18 cellular contexts compared by ENCODE assay signal in the genomic region with DNA sequence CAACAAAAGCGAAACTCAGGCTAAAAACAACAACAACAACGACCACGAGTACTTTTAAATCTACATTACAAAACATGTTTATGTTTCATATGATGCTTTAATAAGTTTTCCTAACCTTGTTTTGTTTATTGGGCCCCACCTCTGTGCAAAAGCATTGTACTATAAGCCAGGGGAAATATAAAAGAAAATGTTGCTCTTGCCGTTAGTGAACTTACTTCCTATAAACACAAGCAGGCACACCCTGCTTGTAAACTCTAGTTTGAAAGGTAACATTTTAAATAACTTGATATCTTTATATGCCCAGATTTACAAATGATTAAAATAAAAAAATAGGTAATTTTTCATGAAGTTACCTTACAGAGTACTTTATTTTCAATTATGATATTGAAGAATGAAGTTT. TPM values are rescaled to one million over a fixed set of nuclear protein-coding genes. Genes with fewer than 3 reads are reported as not detected.
DNase-seq lines count a peak whose midpoint lies in the region; ATAC-seq and TF ChIP-seq lines count a peak whose summit lies in the region.
"Had no signal": no experiment of that assay in that cellular context is flagged by ENCODE, and none has a peak within 500 bp of the region (broad histone marks: within the 10 kb centered on the region; RNA-seq: fewer than 3 reads in every experiment).

No MANE protein-coding gene starts in this region.

- H3K36me3 ChIP-seq in mucosa of rectum (ENCODE audit: control insufficient read depth in 2 of 2, insufficient read depth in 2 of 2, low read length in 2 of 2), result no peaks in the 10 kb centered on the region
- no peaks in the 10 kb centered on the region for H3K36me3 ChIP-seq in MG63
- H3K36me3 ChIP-seq: cardiac muscle cell, gastrocnemius medialis had no signal

- no peaks in the 10 kb centered on the region for H3K27me3 ChIP-seq in CD4-positive, alpha-beta T cell (ENCODE audit: control insufficient read depth, insufficient read depth, low read length)
- no peaks in the 10 kb centered on the region for H3K27me3 ChIP-seq in mucosa of rectum (ENCODE audit: control insufficient read depth in 2 of 2, insufficient read depth in 2 of 2, low read length in 2 of 2)
- H3K27me3 ChIP-seq in MG63, result no peaks in the 10 kb centered on the region
- H3K27me3 ChIP-seq: cardiac muscle cell, gastrocnemius medialis had no signal

- peaks cover 13 to 17% of the 10 kb centered on the region in 2 donors for H3K4me1 ChIP-seq in mucosa of rectum (ENCODE audit: control insufficient read depth in 2 of 2, insufficient read depth in 2 of 2, low read length in 2 of 2)

- POLR2A ChIA-PET in CD4-positive, alpha-beta T cell (lab: Charles Lee), result interaction anchor here (0.8 to 1.8 kb wide), 3 partner anchors 14 to 80 kb away, joined by 3 to 8 read pairs (median 3); partner anchors contain the start of gene CCDC7
- POLR2A ChIA-PET in activated CD4-positive, alpha-beta memory T cell treated with anti-CD3 and anti-CD28 coated beads for 36 hours (lab: Charles Lee), result interaction anchor here (1.0 to 1.6 kb wide), 2 partner anchors 10 to 121 kb away, joined by 3 to 4 read pairs; no protein-coding TSS in a partner anchor

- H3K4me1 Mint-ChIP-seq in activated CD8-positive, alpha-beta memory T cell treated with anti-CD3 and anti-CD28 coated beads, Interleukin-2, amount 10 ng/mL, durations not matched to agents 7 days and 5 days, result peaks cover 53% of the 10 kb centered on the region
- peaks cover 76% of the 10 kb centered on the region for H3K4me1 Mint-ChIP-seq in CD4-positive, alpha-beta T cell (ENCODE audit: low read depth)
- H3K4me1 Mint-ChIP-seq in activated CD4-positive, alpha-beta memory T cell treated with anti-CD3 and anti-CD28 coated beads for 36 hours (ENCODE audit: low read depth), result peaks cover 68% of the 10 kb centered on the region

- CTCF ChIA-PET in activated CD8-positive, alpha-beta memory T cell treated with anti-CD3 and anti-CD28 coated beads, Interleukin-2, amount 10 ng/mL, durations not matched to agents 7 days and 5 days (lab: Charles Lee), result interaction anchor here (0.7 to 4.3 kb wide), 6 partner anchors 8 to 110 kb away, joined by 3 to 26 read pairs (median 13); no protein-coding TSS in a partner anchor
- CTCF ChIA-PET in CD4-positive, alpha-beta T cell (lab: Charles Lee), result interaction anchor here (1.7 to 2.7 kb wide), 2 partner anchors 20 to 45 kb away, joined by 4 to 12 read pairs; no protein-coding TSS in a partner anchor
- CTCF ChIA-PET in activated CD4-positive, alpha-beta memory T cell treated with anti-CD3 and anti-CD28 coated beads for 36 hours (lab: Charles Lee), result interaction anchor here (1.5 to 5.4 kb wide), 9 partner anchors 8 to 503 kb away, joined by 5 to 35 read pairs (median 14); partner anchors contain the start of genes CCDC7 and EPC1

- intact Hi-C loops in CD4-positive, alpha-beta T cell (cut with DNase I, micrococcal nuclease), result loop anchor here (2.0 to 5.0 kb wide), 2 partner anchors 19 to 309 kb away; partner anchors contain the start of genes EPC1 (in 1 of the 2) and KIF5B (in 1 of the 2)
- intact Hi-C loops in activated CD4-positive, alpha-beta memory T cell treated with anti-CD3 and anti-CD28 coated beads for 36 hours (cut with micrococcal nuclease), result loop anchor here (5.0 kb wide), 1 partner anchor 154 kb away; no protein-coding TSS in a partner anchor

- H3K27ac Mint-ChIP-seq in activated CD8-positive, alpha-beta memory T cell treated with anti-CD3 and anti-CD28 coated beads, Interleukin-2, amount 10 ng/mL, durations not matched to agents 7 days and 5 days, result peak overlapping the region; percentile 73
- H3K27ac Mint-ChIP-seq in CD4-positive, alpha-beta T cell, result peak overlapping the region; percentile 70
- no peak overlapping the region for H3K27ac Mint-ChIP-seq in activated CD4-positive, alpha-beta memory T cell treated with anti-CD3 and anti-CD28 coated beads for 36 hours

- H3K4me3 ChIP-seq in mucosa of rectum (ENCODE audit: low read length in 2 of 2) (peak overlapping the region; percentile 20 to 42), MG63 (no peak overlapping the region)
- H3K4me3 ChIP-seq: cardiac muscle cell, K562 had no signal

- H3K4me3 Mint-ChIP-seq in activated CD8-positive, alpha-beta memory T cell treated with anti-CD3 and anti-CD28 coated beads, Interleukin-2, amount 10 ng/mL, durations not matched to agents 7 days and 5 days, result peak overlapping the region; percentile 69
- peak overlapping the region; percentile 13 for H3K4me3 Mint-ChIP-seq in CD4-positive, alpha-beta T cell
- peak overlapping the region; percentile 34 for H3K4me3 Mint-ChIP-seq in activated CD4-positive, alpha-beta memory T cell treated with anti-CD3 and anti-CD28 coated beads for 36 hours

- peaks cover 5% of the 10 kb centered on the region for H3K36me3 Mint-ChIP-seq in activated CD8-positive, alpha-beta memory T cell treated with anti-CD3 and anti-CD28 coated beads, Interleukin-2, amount 10 ng/mL, durations not matched to agents 7 days and 5 days
- peaks cover 48% of the 10 kb centered on the region for H3K36me3 Mint-ChIP-seq in CD4-positive, alpha-beta T cell (ENCODE audit: low read depth)
- H3K36me3 Mint-ChIP-seq in activated CD4-positive, alpha-beta memory T cell treated with anti-CD3 and anti-CD28 coated beads for 36 hours, result no peaks in the 10 kb centered on the region

- ATAC-seq in activated CD8-positive, alpha-beta memory T cell treated with anti-CD3 and anti-CD28 coated beads, Interleukin-2, amount 10 ng/mL, durations not matched to agents 7 days and 5 days, result no peak
- no peak for ATAC-seq in CD4-positive, alpha-beta T cell (ENCODE audit: poor library complexity)
- no peak for ATAC-seq in HG03139 (IDR thresholded peaks at IDR 0.05; ENCODE audit: unreplicated experiment)
- ATAC-seq: gastrocnemius medialis, K562 had no signal

- no peak overlapping the region for H3K27ac ChIP-seq in CD4-positive, alpha-beta T cell (ENCODE audit: low read depth, low read length)
- peak overlapping the region in 1 of 2 donors; percentile 40 for H3K27ac ChIP-seq in mucosa of rectum (ENCODE audit: low read depth in 2 of 2, low read length in 2 of 2)
- H3K27ac ChIP-seq: cardiac muscle cell, gastrocnemius medialis had no signal

- H3K9me3 ChIP-seq in CD4-positive, alpha-beta T cell (ENCODE audit: control insufficient read depth, low read length), result no peaks in the 10 kb centered on the region
- H3K9me3 ChIP-seq in mucosa of rectum (ENCODE audit: control insufficient read depth in 2 of 2, low read length in 2 of 2) (no peaks in the 10 kb centered on the region), MG63 (no peaks in the 10 kb centered on the region)
- H3K9me3 ChIP-seq: gastrocnemius medialis had no signal

- H3K9me3 Mint-ChIP-seq in activated CD8-positive, alpha-beta memory T cell treated with anti-CD3 and anti-CD28 coated beads, Interleukin-2, amount 10 ng/mL, durations not matched to agents 7 days and 5 days (ENCODE audit: low read depth), result no peaks in the 10 kb centered on the region
- no peaks in the 10 kb centered on the region for H3K9me3 Mint-ChIP-seq in CD4-positive, alpha-beta T cell
- H3K9me3 Mint-ChIP-seq in activated CD4-positive, alpha-beta memory T cell treated with anti-CD3 and anti-CD28 coated beads for 36 hours, result no peaks in the 10 kb centered on the region

- no peak for TF ChIP-seq CTCF in CD4-positive, alpha-beta T cell (IDR thresholded peaks at IDR 0.05)

- no peak for DNase-seq in activated CD8-positive, alpha-beta memory T cell treated with anti-CD3 and anti-CD28 coated beads, Interleukin-2, amount 10 ng/mL, durations not matched to agents 7 days and 5 days
- DNase-seq in activated CD8-positive, alpha-beta memory T cell treated with anti-CD3 and anti-CD28 coated beads for 24 hours, result no peak
- DNase-seq in CD4-positive, alpha-beta T cell, result no peak
- DNase-seq in activated CD4-positive, alpha-beta memory T cell treated with anti-CD3 and anti-CD28 coated beads for 36 hours, result no peak
- no peak for DNase-seq in MG63
- no peak for DNase-seq in cortex of kidney (lab: John Stamatoyannopoulos, UW)
- DNase-seq: amniotic stem cell; DND-41; erythroblast; gastrocnemius medialis; NCI-H187; NCI-H748 treated with DMSO at 0.1 percent for 48 hours; SIG-M5; stimulated activated CD8-positive, alpha-beta memory T cell treated with anti-CD3 and anti-CD28 coated beads, Interleukin-4, amount 100 ng/mL, for 48 hours had no signal

- no peaks in the 10 kb centered on the region for H3K27me3 Mint-ChIP-seq in activated CD8-positive, alpha-beta memory T cell treated with anti-CD3 and anti-CD28 coated beads, Interleukin-2, amount 10 ng/mL, durations not matched to agents 7 days and 5 days
- no peaks in the 10 kb centered on the region for H3K27me3 Mint-ChIP-seq in CD4-positive, alpha-beta T cell
- H3K27me3 Mint-ChIP-seq in activated CD4-positive, alpha-beta memory T cell treated with anti-CD3 and anti-CD28 coated beads for 36 hours, result no peaks in the 10 kb centered on the region

- no peak overlapping the region for H3K9ac ChIP-seq in mucosa of rectum (ENCODE audit: low read depth in 1 of 2, low read length in 2 of 2)

RNA-seq across cellular contexts. Expression of gene EPC1, which starts 19.2 kb away (rescaled TPM):
- total RNA-seq in activated CD8-positive, alpha-beta memory T cell treated with anti-CD3 and anti-CD28 coated beads, Interleukin-2, amount 10 ng/mL, durations not matched to agents 7 days and 5 days, result 10 to 100 TPM; 32.1 to 42.3 TPM
- 100 to 1,000 TPM; 173 to 181 TPM for total RNA-seq in CD4-positive, alpha-beta T cell
- 10 to 100 TPM; 27.1 to 27.3 TPM for total RNA-seq in activated CD4-positive, alpha-beta memory T cell treated with anti-CD3 and anti-CD28 coated beads for 36 hours
- total RNA-seq in MG63 (2014; rRNA removed; shearing (Covaris generic); ENCODE audit: low replicate concordance), result 4.7 and 9.3 TPM in 2 replicates

Comparison
In these comparisons a context has a peak if more than half of its experiments do, and no peak if none do; other contexts are left out.
1. H3K4me3 Mint-ChIP-seq: peak in every context shown above with its lines; median percentile 69 in activated CD8-positive, alpha-beta memory T cell treated with anti-CD3 and anti-CD28 coated beads, Interleukin-2, amount 10 ng/mL, durations not matched to agents 7 days and 5 days; 34 in activated CD4-positive, alpha-beta memory T cell treated with anti-CD3 and anti-CD28 coated beads for 36 hours; 13 in CD4-positive, alpha-beta T cell.
2. RNA of gene EPC1, which starts 19.2 kb away (total RNA-seq): 173 to 181 TPM in CD4-positive, alpha-beta T cell; 32.1 to 42.3 TPM in activated CD8-positive, alpha-beta memory T cell treated with anti-CD3 and anti-CD28 coated beads, Interleukin-2, amount 10 ng/mL, durations not matched to agents 7 days and 5 days, 27.1 to 27.3 TPM in activated CD4-positive, alpha-beta memory T cell treated with anti-CD3 and anti-CD28 coated beads for 36 hours and 4.7 to 9.3 TPM in MG63; every median in the first group is over 4 times any median in the second.